Comparison of ENCODE assay signal across 26 cellular contexts in genomic region chr9:134759913-134760312, GRCh38.
"Had no signal": no experiment of that assay in that cellular context is flagged by ENCODE, and none has a peak within 500 bp of the region (broad histone marks: within the 10 kb centered on the region; RNA-seq: fewer than 3 reads in every experiment).

No MANE protein-coding gene starts in this region.

- H2AFZ ChIP-seq: neural progenitor cell had no signal

- H3K4me2 ChIP-seq: neural progenitor cell had no signal

- FAIRE-seq: islet of Langerhans, kidney, small intestine had no signal

- H3K9me3 ChIP-seq: left ventricle myocardium inferior, ovary, right atrium auricular region, spleen, tibial nerve, vagina had no signal

- H3K4me3 ChIP-seq: left ventricle myocardium inferior, lung, neural progenitor cell, ovary, right atrium auricular region, spleen, tibial nerve, vagina had no signal

- H3K36me3 Mint-ChIP-seq: immature natural killer cell, naive B cell, natural killer cell, type B pancreatic cell had no signal

- H3K9ac ChIP-seq: neural progenitor cell had no signal

- H3K27me3 ChIP-seq: neural progenitor cell, ovary, right atrium auricular region, spleen, tibial nerve, vagina had no signal

- H3K4me3 Mint-ChIP-seq: immature natural killer cell; mesothelial cell of epicardium; naive B cell; natural killer cell; nephron progenitor cell; neural progenitor cell; stimulated activated effector memory CD8-positive, alpha-beta T cell treated with anti-CD3 and anti-CD28 coated beads, Interleukin-12 subunit alpha, Interleukin-12 subunit beta, amount 100 ng/mL, for 72 hours; stimulated activated naive CD8-positive, alpha-beta T cell treated with anti-CD3 and anti-CD28 coated beads, Interleukin-15, amount 100 ng/mL, for 72 hours; type B pancreatic cell had no signal

- H3K27me3 Mint-ChIP-seq: progenitor cell of endocrine pancreas; stimulated activated naive CD8-positive, alpha-beta T cell treated with anti-CD3 and anti-CD28 coated beads, Interleukin-15, amount 100 ng/mL, for 72 hours had no signal

- H3K27ac ChIP-seq: left ventricle myocardium inferior, neural progenitor cell, ovary, right atrium auricular region, spleen, tibial nerve, vagina had no signal

- H3K9me3 Mint-ChIP-seq: immature natural killer cell; mesothelial cell of epicardium; neural progenitor cell; stimulated activated effector memory CD8-positive, alpha-beta T cell treated with anti-CD3 and anti-CD28 coated beads, Interleukin-12 subunit alpha, Interleukin-12 subunit beta, amount 100 ng/mL, for 72 hours; type B pancreatic cell had no signal

- H3K4me1 Mint-ChIP-seq: mesothelial cell of epicardium; nephron progenitor cell; neural progenitor cell; stimulated activated effector memory CD8-positive, alpha-beta T cell treated with anti-CD3 and anti-CD28 coated beads, Interleukin-12 subunit alpha, Interleukin-12 subunit beta, amount 100 ng/mL, for 72 hours; stimulated activated naive CD8-positive, alpha-beta T cell treated with anti-CD3 and anti-CD28 coated beads, Interleukin-15, amount 100 ng/mL, for 72 hours had no signal

- ATAC-seq: natural killer cell; sciatic nerve; stimulated activated effector memory CD8-positive, alpha-beta T cell treated with anti-CD3 and anti-CD28 coated beads, Interleukin-12 subunit alpha, Interleukin-12 subunit beta, amount 100 ng/mL, for 72 hours; stimulated activated naive CD8-positive, alpha-beta T cell treated with anti-CD3 and anti-CD28 coated beads, Interleukin-15, amount 100 ng/mL, for 72 hours had no signal

- H3K36me3 ChIP-seq: neural progenitor cell, ovary had no signal

- H3K4me1 ChIP-seq: left ventricle myocardium inferior, neural progenitor cell, right atrium auricular region, spleen, tibial nerve, vagina had no signal

- DNase-seq: hypothalamus; immature natural killer cell; kidney; left ventricle myocardium inferior; mesendoderm; naive B cell; natural killer cell; nephron progenitor cell; ovary; small intestine; spleen; stimulated activated CD4-positive, alpha-beta T cell treated with anti-CD3 and anti-CD28 coated beads, Interleukin-4, amount 100 ng/mL, for 24 hours; stimulated activated naive CD4-positive, alpha-beta T cell treated with Interleukin-2 at 50 U/mL for 16 hours; stimulated activated naive CD8-positive, alpha-beta T cell treated with anti-CD3 and anti-CD28 coated beads, Interleukin-15, amount 100 ng/mL, for 72 hours; substantia nigra had no signal

- H3K27ac Mint-ChIP-seq: immature natural killer cell; mesothelial cell of epicardium; natural killer cell; neural progenitor cell; progenitor cell of endocrine pancreas; stimulated activated naive CD8-positive, alpha-beta T cell treated with anti-CD3 and anti-CD28 coated beads, Interleukin-15, amount 100 ng/mL, for 72 hours; type B pancreatic cell had no signal
